Comparison of ENCODE assay signal across 28 cellular contexts in genomic region chr14:37857774-37858266, GRCh38.
"Had no signal": no experiment of that assay in that cellular context is flagged by ENCODE, and none has a peak within 500 bp of the region (broad histone marks: within the 10 kb centered on the region; RNA-seq: fewer than 3 reads in every experiment).

No MANE protein-coding gene starts in this region.

- H3K27ac ChIP-seq: colonic mucosa, epithelial cell of prostate, esophagus squamous epithelium, gastrocnemius medialis, heart right ventricle, left lung, lower lobe of right lung had no signal

- H3K4me3 ChIP-seq: colonic mucosa, esophagus squamous epithelium, gastrocnemius medialis, heart right ventricle, left lung, lower lobe of right lung, mucosa of descending colon had no signal

- H3K36me3 Mint-ChIP-seq: mesothelial cell of epicardium, naive B cell had no signal

- ATAC-seq: effector memory CD8-positive, alpha-beta T cell; esophagus mucosa; gastrocnemius medialis; heart right ventricle; left cardiac atrium; left lung; left ventricle myocardium superior; lower lobe of right lung; mucosa of descending colon had no signal

- FAIRE-seq: endometrium, islet of Langerhans, keratinocyte had no signal

- DNase-seq: colonic mucosa; cortex of kidney; effector CD8-positive, alpha-beta T cell; effector memory CD8-positive, alpha-beta T cell; endodermal cell; erythroblast; esophagus squamous epithelium; foreskin fibroblast; foreskin melanocyte; gastrocnemius medialis; glutamatergic neuron; head of caudate nucleus; heart right ventricle; hippocampal formation; left cardiac atrium; left lung; left ventricle myocardium superior; lower lobe of right lung; mesenchymal stem cell; mucosa of descending colon; naive B cell had no signal

- H3K9me3 Mint-ChIP-seq: dendritic cell treated with granulocyte-macrophage colony-stimulating factor and Interleukin-4, amounts not matched to agents 40 ng/mL and 50 ng/mL, for 4 days; endodermal cell had no signal

- H3K4me1 Mint-ChIP-seq: naive B cell had no signal

- H3K27me3 ChIP-seq: colonic mucosa, esophagus squamous epithelium, gastrocnemius medialis, left lung had no signal

- H3K9me3 ChIP-seq: colonic mucosa, esophagus squamous epithelium, gastrocnemius medialis, heart right ventricle, left lung, lower lobe of right lung, mucosa of descending colon had no signal

- H3K27ac Mint-ChIP-seq: dendritic cell treated with granulocyte-macrophage colony-stimulating factor and Interleukin-4, amounts not matched to agents 40 ng/mL and 50 ng/mL, for 4 days; effector memory CD8-positive, alpha-beta T cell; endodermal cell; mesothelial cell of epicardium; naive B cell had no signal

- H3K36me3 ChIP-seq: colonic mucosa, esophagus squamous epithelium, gastrocnemius medialis, heart right ventricle, left lung, lower lobe of right lung had no signal

- H3K4me1 ChIP-seq: colonic mucosa, gastrocnemius medialis, heart right ventricle, left lung, lower lobe of right lung had no signal

- H3K4me3 Mint-ChIP-seq: dendritic cell treated with granulocyte-macrophage colony-stimulating factor and Interleukin-4, amounts not matched to agents 40 ng/mL and 50 ng/mL, for 4 days; effector memory CD8-positive, alpha-beta T cell; endodermal cell; mesothelial cell of epicardium; naive B cell had no signal
